12 cellular contexts compared by ENCODE assay signal in genomic region chr3:66482005-66482404, GRCh38. TPM values are rescaled to one million over a fixed set of nuclear protein-coding genes. Genes with fewer than 3 reads are reported as not detected.
DNase-seq lines count a peak whose midpoint lies in the region; ATAC-seq and TF ChIP-seq lines count a peak whose summit lies in the region.
"Had no signal": no experiment of that assay in that cellular context is flagged by ENCODE, and none has a peak within 500 bp of the region (broad histone marks: within the 10 kb centered on the region; RNA-seq: fewer than 3 reads in every experiment).

No MANE protein-coding gene starts in this region.

- H3K9me3 ChIP-seq in left lung = no peaks in the 10 kb centered on the region
- no peaks in the 10 kb centered on the region for H3K9me3 ChIP-seq in thoracic aorta
- H3K9me3 ChIP-seq in osteoblast (ENCODE audit: low read depth, low read length) = no peaks in the 10 kb centered on the region
- H3K9me3 ChIP-seq: BE2C had no signal

- CTCF ChIA-PET in activated CD8-positive, alpha-beta T cell treated with anti-CD3 and anti-CD28 coated beads for 36 hours (lab: Charles Lee) = interaction anchor here (0.8 to 2.3 kb wide), 3 partner anchors 12 to 76 kb away, joined by 3 to 12 read pairs (median 7); no protein-coding TSS in a partner anchor

- DNase-seq in activated T-cell treated with anti-CD3 and anti-CD28 coated beads, Interleukin-2, amount 50 U/mL, for 4 hours = no peak
- no peak for DNase-seq in activated T-cell treated with anti-CD3 and anti-CD28 coated beads, Interleukin-2, amount 50 U/mL, for 1 hour
- DNase-seq in activated CD8-positive, alpha-beta T cell treated with anti-CD3 and anti-CD28 coated beads for 36 hours = no peak
- no peak for DNase-seq in left lung
- DNase-seq in thoracic aorta (ENCODE audit: low spot score) = no peak
- no peak for DNase-seq in AG08395 (ENCODE audit: low spot score)
- DNase-seq in osteoblast (ENCODE audit: insufficient read length, low spot score, missing footprints) = no peak
- DNase-seq: BE2C, OCI-M1 had no signal

- no peak overlapping the region for H3K4me3 ChIP-seq in left lung
- H3K4me3 ChIP-seq in thoracic aorta = no peak overlapping the region
- no peak overlapping the region for H3K4me3 ChIP-seq in osteoblast (ENCODE audit: insufficient read depth, low read length)
- H3K4me3 ChIP-seq: GM12878 had no signal

- H3K36me3 Mint-ChIP-seq in activated T-cell treated with anti-CD3 and anti-CD28 coated beads, Interleukin-2, amount 50 U/mL, for 4 hours (ENCODE audit: insufficient read depth) = peaks cover 16% of the 10 kb centered on the region
- peaks cover 21% of the 10 kb centered on the region for H3K36me3 Mint-ChIP-seq in activated CD8-positive, alpha-beta T cell treated with anti-CD3 and anti-CD28 coated beads for 36 hours (ENCODE audit: low read depth)

- no peak overlapping the region for H2AFZ ChIP-seq in osteoblast (ENCODE audit: low read length)

- peak overlapping the region; percentile 67 for H3K4me3 Mint-ChIP-seq in activated T-cell treated with anti-CD3 and anti-CD28 coated beads, Interleukin-2, amount 50 U/mL, for 4 hours
- peak overlapping the region; percentile 2 for H3K4me3 Mint-ChIP-seq in activated CD8-positive, alpha-beta T cell treated with anti-CD3 and anti-CD28 coated beads for 36 hours

- intact Hi-C loops in activated CD8-positive, alpha-beta T cell treated with anti-CD3 and anti-CD28 coated beads for 36 hours (cut with micrococcal nuclease) = no loop called here
- intact Hi-C loops in left lung (cut with DNase I) = no loop called here

- H3K4me1 Mint-ChIP-seq in activated T-cell treated with anti-CD3 and anti-CD28 coated beads, Interleukin-2, amount 50 U/mL, for 4 hours (ENCODE audit: low read depth) = peaks cover 39% of the 10 kb centered on the region
- H3K4me1 Mint-ChIP-seq in activated CD8-positive, alpha-beta T cell treated with anti-CD3 and anti-CD28 coated beads for 36 hours (ENCODE audit: low read depth) = peaks cover 78% of the 10 kb centered on the region

- H3K27me3 Mint-ChIP-seq in activated T-cell treated with anti-CD3 and anti-CD28 coated beads, Interleukin-2, amount 50 U/mL, for 4 hours (ENCODE audit: low read depth) = no peaks in the 10 kb centered on the region
- H3K27me3 Mint-ChIP-seq in activated CD8-positive, alpha-beta T cell treated with anti-CD3 and anti-CD28 coated beads for 36 hours = peaks cover 1% of the 10 kb centered on the region

- peak overlapping the region; percentile 53 to 72 for H3K27ac ChIP-seq in left lung
- peak overlapping the region; percentile 91 to 92 for H3K27ac ChIP-seq in thoracic aorta
- H3K27ac ChIP-seq in osteoblast (ENCODE audit: low read depth, low read length) = no peak overlapping the region

- no peak for TF ChIP-seq CTCF in activated CD8-positive, alpha-beta T cell treated with anti-CD3 and anti-CD28 coated beads for 36 hours (IDR thresholded peaks at IDR 0.05)
- TF ChIP-seq CTCF in left lung (IDR thresholded peaks at IDR 0.05) (no peak), thoracic aorta (IDR thresholded peaks at IDR 0.05) (no peak), osteoblast (IDR thresholded peaks at IDR 0.05; ENCODE audit: extremely low read depth, low read depth, low read length) (no peak)

- H3K27me3 ChIP-seq in left lung (no peaks in the 10 kb centered on the region), thoracic aorta (replicated peaks; ENCODE audit: insufficient read depth) (no peaks in the 10 kb centered on the region), osteoblast (ENCODE audit: insufficient read depth, low read length) (no peaks in the 10 kb centered on the region)
- H3K27me3 ChIP-seq: BE2C had no signal

- ATAC-seq in activated T-cell treated with anti-CD3 and anti-CD28 coated beads, Interleukin-2, amount 50 U/mL, for 4 hours = peak in 1 of 2 donors; percentile 4
- ATAC-seq in activated CD8-positive, alpha-beta T cell treated with anti-CD3 and anti-CD28 coated beads for 36 hours = no peak
- ATAC-seq in left lung (no peak), thoracic aorta (ENCODE audit: insufficient number of reproducible peaks, low FRiP score, low read depth) (no peak), HG03175 (IDR thresholded peaks at IDR 0.05; ENCODE audit: unreplicated experiment) (no peak)
- ATAC-seq: activated CD4-positive, CD25-positive, alpha-beta regulatory T cell treated with anti-CD3 and anti-CD28 coated beads, Interleukin-2, amount 50 U/mL, for 24 hours had no signal

- peaks cover 3% of the 10 kb centered on the region for H4K20me1 ChIP-seq in osteoblast (ENCODE audit: insufficient read depth, low read length)

- peak overlapping the region; percentile 93 for H3K27ac Mint-ChIP-seq in activated CD8-positive, alpha-beta T cell treated with anti-CD3 and anti-CD28 coated beads for 36 hours

- no peak overlapping the region for H3K4me2 ChIP-seq in osteoblast (ENCODE audit: insufficient read depth, low read length)

- H3K36me3 ChIP-seq in left lung = no peaks in the 10 kb centered on the region
- no peaks in the 10 kb centered on the region for H3K36me3 ChIP-seq in thoracic aorta
- H3K36me3 ChIP-seq in osteoblast (ENCODE audit: insufficient read depth, low read length) = no peaks in the 10 kb centered on the region
- H3K36me3 ChIP-seq: BE2C had no signal

- peaks cover 5% of the 10 kb centered on the region for H3K79me2 ChIP-seq in osteoblast (ENCODE audit: insufficient read depth, low read length)

- peaks cover 5% of the 10 kb centered on the region for H3K9me3 Mint-ChIP-seq in activated T-cell treated with anti-CD3 and anti-CD28 coated beads, Interleukin-2, amount 50 U/mL, for 4 hours
- H3K9me3 Mint-ChIP-seq in activated CD8-positive, alpha-beta T cell treated with anti-CD3 and anti-CD28 coated beads for 36 hours = peaks cover 9% of the 10 kb centered on the region

- POLR2A ChIA-PET in activated CD8-positive, alpha-beta T cell treated with anti-CD3 and anti-CD28 coated beads for 36 hours (lab: Charles Lee) = interaction anchor here (1.6 to 5.7 kb wide), 3 partner anchors 9 to 12 kb away, joined by 8 to 33 read pairs (median 9); no protein-coding TSS in a partner anchor

- H3K4me1 ChIP-seq in left lung = peaks cover 39 to 78% of the 10 kb centered on the region in 2 donors
- H3K4me1 ChIP-seq in thoracic aorta (ENCODE audit: control insufficient read depth in 1 of 2, low read depth in 2 of 2) = peaks cover 56 to 94% of the 10 kb centered on the region in 2 donors
- H3K4me1 ChIP-seq in osteoblast (ENCODE audit: insufficient read depth, low read length) = peaks cover 22% of the 10 kb centered on the region
- H3K4me1 ChIP-seq: BE2C had no signal

RNA-seq across cellular contexts. Expression of gene LRIG1, which starts 18.8 kb away (rescaled TPM):
- total RNA-seq in activated T-cell treated with anti-CD3 and anti-CD28 coated beads, Interleukin-2, amount 50 U/mL, for 4 hours = 10 to 100 TPM; 42.0 to 63.0 (median 43.9) TPM
- total RNA-seq in activated CD8-positive, alpha-beta T cell treated with anti-CD3 and anti-CD28 coated beads for 36 hours = 10 to 100 TPM; 12.7 to 13.0 TPM
- 10 to 100 TPM; 34.9 to 36.4 TPM for total RNA-seq in left lung
- total RNA-seq in thoracic aorta = 100 to 1,000 TPM; 121 to 131 TPM
- total RNA-seq in osteoblast = 14.1 and 16.5 TPM in 2 replicates
